Comparison of ENCODE assay signal across 1 cellular context in the genomic region with DNA sequence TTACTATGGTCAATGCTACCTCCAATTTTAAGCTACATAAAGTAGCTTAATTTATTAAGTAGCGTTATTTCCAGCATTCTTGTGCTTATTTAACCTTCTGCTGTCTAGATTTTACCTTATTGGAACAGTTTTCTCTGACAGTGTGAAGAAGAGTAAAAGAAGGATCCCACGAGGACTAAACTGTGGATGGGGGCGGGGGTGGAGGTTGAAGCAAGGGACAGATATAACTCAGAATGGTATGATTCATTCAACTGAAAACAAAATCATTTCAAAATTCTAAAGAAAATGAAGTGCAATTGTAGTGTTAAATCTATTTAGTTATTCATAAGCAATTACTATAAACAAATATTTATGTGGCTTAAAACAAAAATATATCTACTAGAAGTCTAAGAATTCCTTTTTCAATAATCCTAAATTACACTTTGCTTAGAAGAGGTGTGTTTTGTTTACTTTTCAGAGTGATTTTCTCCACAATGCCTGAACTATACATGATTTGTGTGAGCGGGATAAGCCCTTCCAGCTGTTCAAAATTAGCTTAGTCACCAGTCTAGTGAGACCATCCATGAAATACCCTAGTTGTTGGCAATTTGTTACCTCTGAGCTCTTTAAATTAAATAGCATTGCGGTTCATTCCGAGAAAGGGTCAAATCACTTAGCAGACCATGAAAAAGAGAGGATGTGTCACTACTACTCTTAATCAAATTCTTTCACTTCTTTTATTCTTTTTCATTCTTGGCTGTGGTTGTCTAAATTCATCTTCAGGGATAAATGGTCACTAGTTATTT.
TF ChIP-seq lines count a peak whose summit lies in the region.

No MANE protein-coding gene starts in this region.

TF ChIP-seq in WTC11, 78 proteins besides CTCF, POLR2A, EP300 and RAD21 (continued from another document):
- TF ChIP-seq, protein P1, sequence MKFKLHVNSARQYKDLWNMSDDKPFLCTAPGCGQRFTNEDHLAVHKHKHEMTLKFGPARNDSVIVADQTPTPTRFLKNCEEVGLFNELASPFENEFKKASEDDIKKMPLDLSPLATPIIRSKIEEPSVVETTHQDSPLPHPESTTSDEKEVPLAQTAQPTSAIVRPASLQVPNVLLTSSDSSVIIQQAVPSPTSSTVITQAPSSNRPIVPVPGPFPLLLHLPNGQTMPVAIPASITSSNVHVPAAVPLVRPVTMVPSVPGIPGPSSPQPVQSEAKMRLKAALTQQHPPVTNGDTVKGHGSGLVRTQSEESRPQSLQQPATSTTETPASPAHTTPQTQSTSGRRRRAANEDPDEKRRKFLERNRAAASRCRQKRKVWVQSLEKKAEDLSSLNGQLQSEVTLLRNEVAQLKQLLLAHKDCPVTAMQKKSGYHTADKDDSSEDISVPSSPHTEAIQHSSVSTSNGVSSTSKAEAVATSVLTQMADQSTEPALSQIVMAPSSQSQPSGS (CRISPR knock-in tag; IDR thresholded peaks at IDR 0.05; ENCODE audit: borderline replicate concordance, low read depth): no peak
- TF ChIP-seq GABPB1 (CRISPR knock-in tag; IDR thresholded peaks at IDR 0.05) (no peak), GTF2I (CRISPR knock-in tag; conservative IDR thresholded peaks at IDR 0.05) (no peak)
